In genomic region chr5:892390-893136, GRCh38 we compare ENCODE assay signal across 8 cellular contexts. TPM values are rescaled to one million over a fixed set of nuclear protein-coding genes. Genes with fewer than 3 reads are reported as not detected.
DNase-seq lines count a peak whose midpoint lies in the region; ATAC-seq, FAIRE-seq and TF ChIP-seq lines count a peak whose summit lies in the region.

BRD9 (minus strand) TSS chr5:892801; CDS start chr5:892657, 144 bp downstream.
TRIP13 (plus strand) TSS chr5:892884; CDS start chr5:892999, 115 bp downstream.

- 0 out of 2 replicates have a peak within 1 kb of the TSS, but pooled peaks have one; percentile 30 for H2BK12ac ChIP-seq in H1 (ENCODE audit: low read depth, low read length)

- peak; percentile 94 for ATAC-seq in HG03442 (IDR thresholded peaks at IDR 0.05; ENCODE audit: unreplicated experiment)

- no peaks in the 10 kb centered on the region for H3K9me3 ChIP-seq in H1 (ENCODE audit: insufficient read depth in 2 of 2, low read depth in 1 of 2, low read length in 1 of 2)

- H4K5ac ChIP-seq in H1 (ENCODE audit: insufficient read length, low read depth, low read length) (peak within 1 kb of the TSS; percentile 77), mesendoderm (ENCODE audit: low read length) (no peak within 1 kb of the TSS)

- peak within 1 kb of the TSS; percentile 92 for H3K27ac ChIP-seq in H1 (ENCODE audit: low read depth, low read length)
- H3K27ac ChIP-seq in mesendoderm (ENCODE audit: low read depth, low read length), result peak within 1 kb of the TSS; percentile 49

- H2BK20ac ChIP-seq in H1 (ENCODE audit: low read length), result no peak within 1 kb of the TSS

- H3K14ac ChIP-seq in H1 (ENCODE audit: insufficient read length), result no peak within 1 kb of the TSS

- no peak within 1 kb of the TSS for H2AFZ ChIP-seq in H1 (ENCODE audit: low read length)

- H3K9ac ChIP-seq in H1 (replicated peaks in 1 of 4; ENCODE audit: extremely low read depth in 1 of 4, low read depth in 3 of 4, low read length in 3 of 4) (peak within 1 kb of the TSS; percentile 84 to 88 (median 87)), mesendoderm (ENCODE audit: low read length) (peak within 1 kb of the TSS; percentile 99)

- TF ChIP-seq RAD21 in H1 (IDR thresholded peaks at IDR 0.05 in 1 of 2, conservative IDR thresholded peaks at IDR 0.05 in 1 of 2; ENCODE audit: low read depth in 2 of 2, low read length in 2 of 2), result 0 out of 4 replicates have a peak, but pooled peaks of 1 of the 2 experiments have one; percentile 6

- no peak within 1 kb of the TSS for H2BK120ac ChIP-seq in H1 (replicated peaks; ENCODE audit: low read depth, low read length)
- no peak within 1 kb of the TSS for H2BK120ac ChIP-seq in mesendoderm (ENCODE audit: low read depth, low read length)

- H4K91ac ChIP-seq in H1 (replicated peaks; ENCODE audit: insufficient read length, low read length), result peak within 1 kb of the TSS; percentile 81

- H3K27me3 ChIP-seq in H1 (replicated peaks in 1 of 4; ENCODE audit: control insufficient read depth in 3 of 4, extremely low read depth in 1 of 4, insufficient read depth in 3 of 4, low read length in 3 of 4) (no peaks in the 10 kb centered on the region), mesendoderm (ENCODE audit: insufficient read depth, low read length, poor library complexity) (no peaks in the 10 kb centered on the region)

- H4K20me1 ChIP-seq in H1 (replicated peaks in 1 of 2; ENCODE audit: control insufficient read depth in 1 of 2, insufficient read depth in 2 of 2, low read length in 2 of 2), result peaks cover 8 to 9% of the 10 kb centered on the region in 2 experiments

- H3K23ac ChIP-seq in H1 (ENCODE audit: insufficient read length), result no peak within 1 kb of the TSS
- peak within 1 kb of the TSS; percentile 98 for H3K23ac ChIP-seq in mesendoderm (ENCODE audit: low read length)

- H3K79me1 ChIP-seq in H1 (ENCODE audit: low read depth, low read length), result peaks cover 16% of the 10 kb centered on the region
- H3K79me1 ChIP-seq in mesendoderm (ENCODE audit: low read length), result peaks cover 39% of the 10 kb centered on the region

- peaks cover 0 to 13% (median 7%) of the 10 kb centered on the region in 4 experiments; a peak in 6 of 7 replicates for H3K4me1 ChIP-seq in H1 (replicated peaks in 1 of 4; ENCODE audit: control insufficient read depth in 3 of 4, insufficient read depth in 4 of 4, low read length in 3 of 4)
- peaks cover 4% of the 10 kb centered on the region for H3K4me1 ChIP-seq in mesendoderm (ENCODE audit: control insufficient read depth, low read depth, low read length)

- CTCF ChIA-PET in activated CD8-positive, alpha-beta memory T cell treated with anti-CD3 and anti-CD28 coated beads for 36 hours (lab: Charles Lee), result interaction anchor here (1.4 to 1.5 kb wide), 3 partner anchors 8 to 219 kb away, joined by 3 to 4 read pairs (median 3); no protein-coding TSS in a partner anchor
- CTCF ChIA-PET in H1 (lab: Charles Lee; ENCODE audit: partially characterized antibody), result interaction anchor here (1.0 to 6.9 kb wide), 4 partner anchors 9 to 223 kb away, joined by 3 to 38 read pairs (median 6); no protein-coding TSS in a partner anchor

- no peak for TF ChIP-seq CTCF in H1 (IDR thresholded peaks at IDR 0.05; ENCODE audit: control extremely low read depth in 1 of 3, insufficient read depth in 1 of 3, low read depth in 1 of 3, low read length in 3 of 3)

- H2BK15ac ChIP-seq in H1 (ENCODE audit: low read length) (no peak within 1 kb of the TSS), mesendoderm (replicated peaks; ENCODE audit: low read depth) (no peak within 1 kb of the TSS)

- H3K4ac ChIP-seq in H1 (replicated peaks; ENCODE audit: insufficient read length, low read depth, low read length) (peak within 1 kb of the TSS; percentile 74), mesendoderm (ENCODE audit: low read depth, low read length) (peak within 1 kb of the TSS; percentile 90)

- TF ChIP-seq POLR2A in H1 (IDR thresholded peaks at IDR 0.05; ENCODE audit: control extremely low read depth in 1 of 2, low read depth in 2 of 2, low read length in 2 of 2), result peak in 1 of 2 experiments; percentile 72; a peak in 2 of 3 replicates

- no peak for FAIRE-seq in GM19239 (lab: Jason Lieb, UNC)
- FAIRE-seq in H1 (lab: Jason Lieb, UNC), result no peak

- POLR2A ChIA-PET in activated CD8-positive, alpha-beta memory T cell treated with anti-CD3 and anti-CD28 coated beads for 36 hours (lab: Charles Lee), result interaction anchor here (1.0 kb wide), 1 partner anchor 19 kb away, joined by 3 read pairs; no protein-coding TSS in a partner anchor
- POLR2A ChIA-PET in H1 (lab: Charles Lee; ENCODE audit: partially characterized antibody), result interaction anchor here (0.8 to 8.8 kb wide), 12 partner anchors 9 to 231 kb away, joined by 3 to 46 read pairs (median 4); no protein-coding TSS in a partner anchor

- H4K8ac ChIP-seq in H1 (ENCODE audit: extremely low read depth, insufficient read depth, low read length) (peak within 1 kb of the TSS; percentile 96), mesendoderm (ENCODE audit: low read depth, low read length) (peak within 1 kb of the TSS; percentile 58)

- H2BK5ac ChIP-seq in H1 (ENCODE audit: low read depth, low read length), result peak within 1 kb of the TSS; percentile 81; the same call in 1 of the 2 replicates
- peak within 1 kb of the TSS; percentile 81 for H2BK5ac ChIP-seq in mesendoderm (ENCODE audit: low read length)

- H3K36me3 ChIP-seq in H1 (ENCODE audit: control insufficient read depth in 2 of 4, insufficient read depth in 4 of 4, low read length in 3 of 4) (peaks cover 20 to 58% (median 47%) of the 10 kb centered on the region in 4 experiments), mesendoderm (ENCODE audit: control insufficient read depth, insufficient read depth, low read length) (peaks cover 13% of the 10 kb centered on the region)

- peak within 1 kb of the TSS; percentile 94; the same call in 1 of the 2 replicates for H2AK5ac ChIP-seq in H1 (ENCODE audit: low read depth, low read length)
- peak within 1 kb of the TSS; percentile 95 for H2AK5ac ChIP-seq in mesendoderm (ENCODE audit: low read length)

- WGBS in H1 (ENCODE audit: extremely low coverage in 1 of 2, insufficient coverage in 1 of 2, insufficient read length in 1 of 2, insufficient replicate concordance in 2 of 2, low coverage in 1 of 2, low lambda C conversion rate in 2 of 2, missing lambda C conversion rate in 1 of 2), 2 experiments, result 1% methylated on average over 28 of the region's 91 CpGs; no CpG with 5 or more reads in 1 of the 2 experiments
- WGBS in mesendoderm (ENCODE audit: extremely low coverage, insufficient coverage, low lambda C conversion rate), result no CpG with 5 or more reads among the region's 91 CpGs

- H3K18ac ChIP-seq in H1 (ENCODE audit: extremely low read depth, low read length) (peak within 1 kb of the TSS; percentile 48), mesendoderm (ENCODE audit: low read length) (peak within 1 kb of the TSS; percentile 40)

- DNase-seq in CD1c-positive myeloid dendritic cell (ENCODE audit: extremely low spot score), result peak; percentile 92
- DNase-seq in GM19239 (ENCODE audit: insufficient read length, low spot score), result peak; percentile 100
- peak; percentile 78 for DNase-seq in NCI-H748 treated with DMSO at 0.1 percent for 48 hours (lab: John Stamatoyannopoulos, UW)
- DNase-seq in H1 (ENCODE audit: low read depth in 1 of 2, low spot score in 2 of 2), result peak in 1 of 2 experiments; percentile 88
- DNase-seq in mesendoderm, result peak; percentile 86
- DNase-seq in stimulated activated CD8-positive, alpha-beta memory T cell treated with anti-CD3 and anti-CD28 coated beads, Interleukin-15, amount 100 ng/mL, for 1 hour (ENCODE audit: low read depth), result peak; percentile 51

- H3K79me2 ChIP-seq in H1 (ENCODE audit: control insufficient read depth in 1 of 2, insufficient read depth in 2 of 2, low read length in 2 of 2) (peaks cover 14 to 73% of the 10 kb centered on the region in 2 experiments), mesendoderm (ENCODE audit: control insufficient read depth, insufficient read depth, low read length) (peaks cover 57% of the 10 kb centered on the region)

- peak within 1 kb of the TSS; percentile 43 for H3K56ac ChIP-seq in H1 (replicated peaks; ENCODE audit: insufficient read length, low read depth, low read length)
- H3K56ac ChIP-seq in mesendoderm (ENCODE audit: low read length), result peak within 1 kb of the TSS; percentile 98

- TF ChIP-seq EP300 in H1 (IDR thresholded peaks at IDR 0.05; ENCODE audit: borderline replicate concordance in 1 of 2, low read depth in 2 of 2, low read length in 2 of 2), result peak in 1 of 2 experiments; percentile 9; a peak in 1 of 3 replicates

- H3K4me3 ChIP-seq in H1 (ENCODE audit: extremely low read depth in 1 of 4, insufficient read depth in 2 of 4, low read depth in 3 of 4, low read length in 4 of 4), result peak within 1 kb of the TSS; percentile 86 to 95 (median 90)
- peak within 1 kb of the TSS; percentile 95 for H3K4me3 ChIP-seq in mesendoderm (ENCODE audit: low read length)

- peak within 1 kb of the TSS; percentile 94 to 100 for H3K4me2 ChIP-seq in H1 (ENCODE audit: insufficient read depth in 1 of 2, low read depth in 2 of 2, low read length in 2 of 2)
- H3K4me2 ChIP-seq in mesendoderm (ENCODE audit: low read length), result peak within 1 kb of the TSS; percentile 99

- peaks cover 11% of the 10 kb centered on the region for H3K23me2 ChIP-seq in H1 (ENCODE audit: low read depth, low read length)

RNA-seq across cellular contexts. Expression of gene BRD9, which starts in this region (rescaled TPM):
- 10 to 100 TPM; 54.1 to 57.9 TPM for total RNA-seq in activated CD8-positive, alpha-beta memory T cell treated with anti-CD3 and anti-CD28 coated beads for 36 hours
- total RNA-seq in H1 (2021; fragmentation: NEBNext Ultra II Directional; extraction: Animal tissue kit (Norgen Biotek cat#: 25700)), result 46.5 and 49.4 TPM in 2 replicates
- polyA plus RNA-seq in H1 (2011; rRNA removed), result 9.3 and 16.2 TPM in 2 replicates
- polyA plus RNA-seq in H1 (2011; cell fraction: cytosol; rRNA removed), result 17.0 TPM
- polyA plus RNA-seq in H1 (2011; cell fraction: nucleus; rRNA removed), result 50.5 TPM
- polyA plus RNA-seq in H1 (2012, experiment 1 of 2), result 36.8 to 40.3 TPM (median 39.2 TPM) in 4 replicates
- 14.0 TPM for polyA plus RNA-seq in H1 (2012, experiment 2 of 2)
- 29.3 TPM for polyA plus RNA-seq in H1 (2013, experiment 1 of 2)
- 26.5 TPM for polyA plus RNA-seq in H1 (2013, experiment 2 of 2)
- polyA minus RNA-seq in H1 (2011; rRNA and poly(A)+ RNA removed), result 22.4 and 30.0 TPM in 2 replicates
- polyA minus RNA-seq in H1 (2011; cell fraction: cytosol; rRNA and poly(A)+ RNA removed), result 18.1 TPM
- 48.6 TPM for polyA minus RNA-seq in H1 (2011; cell fraction: nucleus; rRNA and poly(A)+ RNA removed)
- 36.9 TPM for polyA plus RNA-seq in mesendoderm (2013, experiment 1 of 2)
- 36.8 TPM for polyA plus RNA-seq in mesendoderm (2013, experiment 2 of 2)

RNA-seq across cellular contexts. Expression of gene TRIP13, which starts in this region (rescaled TPM):
- total RNA-seq in activated CD8-positive, alpha-beta memory T cell treated with anti-CD3 and anti-CD28 coated beads for 36 hours, result 10 to 100 TPM; 43.4 to 45.8 TPM
- total RNA-seq in H1 (2021; fragmentation: NEBNext Ultra II Directional; extraction: Animal tissue kit (Norgen Biotek cat#: 25700)), result 34.5 and 39.2 TPM in 2 replicates
- 17.9 and 20.0 TPM in 2 replicates for polyA plus RNA-seq in H1 (2011; rRNA removed)
- polyA plus RNA-seq in H1 (2011; cell fraction: cytosol; rRNA removed), result 28.8 TPM
- polyA plus RNA-seq in H1 (2011; cell fraction: nucleus; rRNA removed), result 27.0 TPM
- polyA plus RNA-seq in H1 (2012, experiment 1 of 2), result 26.9 to 37.9 TPM (median 33.7 TPM) in 4 replicates
- polyA plus RNA-seq in H1 (2012, experiment 2 of 2), result 13.1 TPM
- polyA plus RNA-seq in H1 (2013, experiment 1 of 2), result 33.0 TPM
- 33.3 TPM for polyA plus RNA-seq in H1 (2013, experiment 2 of 2)
- 29.1 and 53.1 TPM in 2 replicates for polyA minus RNA-seq in H1 (2011; rRNA and poly(A)+ RNA removed)
- 20.4 TPM for polyA minus RNA-seq in H1 (2011; cell fraction: cytosol; rRNA and poly(A)+ RNA removed)
- 24.3 TPM for polyA minus RNA-seq in H1 (2011; cell fraction: nucleus; rRNA and poly(A)+ RNA removed)
- 48.7 TPM for polyA plus RNA-seq in mesendoderm (2013, experiment 1 of 2)
- 50.9 TPM for polyA plus RNA-seq in mesendoderm (2013, experiment 2 of 2)
